19 cellular contexts compared by ENCODE assay signal in genomic region chr14:75886661-75887348, GRCh38.
DNase-seq lines count a peak whose midpoint lies in the region; ATAC-seq, FAIRE-seq and TF ChIP-seq lines count a peak whose summit lies in the region.
"Had no signal": no experiment of that assay in that cellular context is flagged by ENCODE, and none has a peak within 500 bp of the region (broad histone marks: within the 10 kb centered on the region; RNA-seq: fewer than 3 reads in every experiment).

No MANE protein-coding gene starts in this region.

- H3K9me3 ChIP-seq in hepatocyte (ENCODE audit: low read depth) (no peaks in the 10 kb centered on the region), tibial artery (no peaks in the 10 kb centered on the region)
- H3K9me3 ChIP-seq: heart left ventricle, prostate gland had no signal

- peaks cover 15% of the 10 kb centered on the region for H3K4me1 Mint-ChIP-seq in MCF 10A (ENCODE audit: insufficient read depth, unreplicated experiment)
- H3K4me1 Mint-ChIP-seq in type B pancreatic cell (ENCODE audit: unreplicated experiment): peaks cover 20% of the 10 kb centered on the region

- FAIRE-seq in HTR-8/SVneo (lab: Jason Lieb, UNC): peak; percentile 96
- FAIRE-seq: endothelial cell of umbilical vein, TTC549 had no signal

- H3K36me3 Mint-ChIP-seq in MCF 10A (ENCODE audit: insufficient read depth, unreplicated experiment) (peaks cover 16% of the 10 kb centered on the region), type B pancreatic cell (peaks cover 27% of the 10 kb centered on the region)

- BruUV-seq in MCF 10A (replicated peaks; lab: Mats Ljungman, UMichigan): no TSS peak

- no peaks in the 10 kb centered on the region for H4K20me1 ChIP-seq in hepatocyte (ENCODE audit: insufficient read depth, poor library complexity, severe bottlenecking)
- H4K20me1 ChIP-seq: BLaER1 treated with 17β-estradiol and CSF1 and Interleukin-3, amounts not matched to agents 10 nM and 100 nM had no signal

- TF ChIP-seq CTCF in MCF 10A (IDR thresholded peaks at IDR 0.05; ENCODE audit: unreplicated experiment) (no peak), hepatocyte (IDR thresholded peaks at IDR 0.05; ENCODE audit: poor library complexity) (no peak), type B pancreatic cell (conservative IDR thresholded peaks at IDR 0.05) (no peak), tibial artery (IDR thresholded peaks at IDR 0.05) (no peak)

- peaks cover 6% of the 10 kb centered on the region for H3K4me1 ChIP-seq in hepatocyte (ENCODE audit: insufficient read depth)
- H3K4me1 ChIP-seq in tibial artery: peaks cover 0 to 8% (median 0%) of the 10 kb centered on the region in 4 donors
- H3K4me1 ChIP-seq: BLaER1 treated with 17β-estradiol and CSF1 and Interleukin-3, amounts not matched to agents 10 nM and 100 nM; prostate gland had no signal

- peak overlapping the region; percentile 7 for H3K4me2 ChIP-seq in hepatocyte
- H3K4me2 ChIP-seq: BLaER1 treated with 17β-estradiol and CSF1 and Interleukin-3, amounts not matched to agents 10 nM and 100 nM had no signal

- H3K27me3 Mint-ChIP-seq in MCF 10A (ENCODE audit: insufficient read depth, unreplicated experiment) (no peaks in the 10 kb centered on the region), type B pancreatic cell (no peaks in the 10 kb centered on the region)

- peak overlapping the region; percentile 68 for H3K27ac Mint-ChIP-seq in MCF 10A (ENCODE audit: low read depth, unreplicated experiment)
- H3K27ac Mint-ChIP-seq in type B pancreatic cell: peak overlapping the region; percentile 46

- no peaks in the 10 kb centered on the region for H3K36me3 ChIP-seq in hepatocyte (replicated peaks; ENCODE audit: insufficient read depth, low read depth)
- H3K36me3 ChIP-seq in tibial artery: peaks cover 0 to 5% (median 3%) of the 10 kb centered on the region in 3 donors
- H3K36me3 ChIP-seq: prostate gland had no signal

- WGBS in hepatocyte (ENCODE audit: low lambda C conversion rate, missing lambda C conversion rate): 53% methylated on average over 5 of the region's 5 CpGs

- H3K27me3 ChIP-seq in hepatocyte: no peaks in the 10 kb centered on the region
- no peaks in the 10 kb centered on the region for H3K27me3 ChIP-seq in tibial artery
- H3K27me3 ChIP-seq: BLaER1 treated with 17β-estradiol and CSF1 and Interleukin-3, amounts not matched to agents 10 nM and 100 nM; heart left ventricle had no signal

- DNase-seq in HTR-8/SVneo (ENCODE audit: insufficient read length, low spot score) (no peak), MCF 10A (ENCODE audit: unreplicated experiment) (peak; percentile 48), hepatocyte (ENCODE audit: low spot score) (no peak), type B pancreatic cell (ENCODE audit: extremely low spot score, unreplicated experiment) (no peak), SHP77 treated with DMSO at 0.1 percent for 48 hours (lab: John Stamatoyannopoulos, UW) (no peak), tibial artery (no peak)
- DNase-seq: activated T-cell treated with anti-CD3 and anti-CD28 coated beads, Interleukin-2, amount 50 U/mL, for 1 hour; GOT3; heart left ventricle; kidney glomerular epithelial cell; NCI-H187; NCI-H526; PC-3; stimulated activated CD4-positive, alpha-beta T cell treated with anti-CD3 and anti-CD28 coated beads, Interleukin-12 subunit alpha, Interleukin-12 subunit beta, amount 100 ng/mL, for 4 hours had no signal

- POLR2A ChIA-PET in MCF 10A (lab: Yijun Ruan, JAX): interaction anchor here (1.0 to 1.2 kb wide), 2 partner anchors 19 to 20 kb away, joined by 3 read pairs; no protein-coding TSS in a partner anchor

- CTCF ChIA-PET in MCF 10A (lab: Yijun Ruan, JAX): interaction anchor here (0.7 to 1.1 kb wide), 3 partner anchors 9 to 20 kb away, joined by 3 to 4 read pairs (median 4); no protein-coding TSS in a partner anchor

- H2AFZ ChIP-seq in hepatocyte: no peak overlapping the region

- H3K27ac ChIP-seq in hepatocyte (peak overlapping the region; percentile 55), tibial artery (no peak overlapping the region)
- H3K27ac ChIP-seq: BLaER1 treated with 17β-estradiol and CSF1 and Interleukin-3, amounts not matched to agents 10 nM and 100 nM; prostate gland had no signal

- H3K79me2 ChIP-seq in hepatocyte: no peaks in the 10 kb centered on the region

- intact Hi-C loops in MCF 10A (cut with micrococcal nuclease): no loop called here
- intact Hi-C loops in tibial artery (cut with DNase I; ENCODE audit: low total_unique reads): no loop called here

- H3K4me3 Mint-ChIP-seq in MCF 10A (ENCODE audit: unreplicated experiment) (peak overlapping the region; percentile 28), type B pancreatic cell (peak overlapping the region; percentile 6)

- H3K4me3 ChIP-seq in hepatocyte (no peak overlapping the region), tibial artery (no peak overlapping the region)
- H3K4me3 ChIP-seq: BLaER1 treated with 17β-estradiol and CSF1 and Interleukin-3, amounts not matched to agents 10 nM and 100 nM; heart left ventricle; prostate gland had no signal

- no peaks in the 10 kb centered on the region for H3K9me3 Mint-ChIP-seq in MCF 10A (ENCODE audit: unreplicated experiment)
- no peaks in the 10 kb centered on the region for H3K9me3 Mint-ChIP-seq in type B pancreatic cell

- no peak for ATAC-seq in GM18873 (IDR thresholded peaks at IDR 0.05; ENCODE audit: low FRiP score, unreplicated experiment)
- ATAC-seq: heart left ventricle, PC-3 had no signal

- no peaks in the 10 kb centered on the region for H3K9me2 ChIP-seq in hepatocyte (replicated peaks; ENCODE audit: insufficient read depth)
